ENCODE assay signal across 20 cellular contexts in genomic region chr4:138982754-138983153, GRCh38. TPM values are rescaled to one million over a fixed set of nuclear protein-coding genes. Genes with fewer than 3 reads are reported as not detected.
DNase-seq lines count a peak whose midpoint lies in the region; ATAC-seq and TF ChIP-seq lines count a peak whose summit lies in the region.
"Had no signal": no experiment of that assay in that cellular context is flagged by ENCODE, and none has a peak within 500 bp of the region (broad histone marks: within the 10 kb centered on the region; RNA-seq: fewer than 3 reads in every experiment).

No MANE protein-coding gene starts in this region.

- H3K9me3 Mint-ChIP-seq in neural progenitor cell = no peaks in the 10 kb centered on the region
- H3K9me3 Mint-ChIP-seq: activated CD4-positive, alpha-beta T cell treated with anti-CD3 and anti-CD28 coated beads, Interleukin-2, amount 10 ng/mL, durations not matched to agents 7 days and 5 days; activated naive CD4-positive, alpha-beta T cell treated with anti-CD3 and anti-CD28 coated beads, Interleukin-2, amount 10 ng/mL, durations not matched to agents 7 days and 5 days; natural killer cell had no signal

- no peaks in the 10 kb centered on the region for H3K79me2 ChIP-seq in neural progenitor cell (ENCODE audit: low read depth)

- H3K4me2 ChIP-seq in neural progenitor cell = no peak overlapping the region

- ATAC-seq in GM21825 (IDR thresholded peaks at IDR 0.05; ENCODE audit: unreplicated experiment) = no peak
- ATAC-seq: natural killer cell, Panc1 had no signal

- no peaks in the 10 kb centered on the region for H3K36me3 Mint-ChIP-seq in neural progenitor cell
- H3K36me3 Mint-ChIP-seq: activated naive CD4-positive, alpha-beta T cell treated with anti-CD3 and anti-CD28 coated beads, Interleukin-2, amount 10 ng/mL, durations not matched to agents 7 days and 5 days; natural killer cell had no signal

- DNase-seq in MG63 = peak; percentile 21
- no peak for DNase-seq in caudate nucleus (lab: John Stamatoyannopoulos, UW)
- no peak for DNase-seq in neural progenitor cell (ENCODE audit: low spot score)
- DNase-seq in tibial artery = no peak
- no peak for DNase-seq in activated effector memory CD4-positive, alpha-beta T cell treated with Interleukin-2 at 50 U/mL for 16 hours
- no peak for DNase-seq in GM20000 (ENCODE audit: low spot score)
- DNase-seq: activated CD4-positive, alpha-beta T cell treated with anti-CD3 and anti-CD28 coated beads, Interleukin-2, amount 10 ng/mL, durations not matched to agents 7 days and 5 days; activated naive CD4-positive, alpha-beta T cell treated with anti-CD3 and anti-CD28 coated beads, Interleukin-2, amount 10 ng/mL, durations not matched to agents 7 days and 5 days; activated T-cell treated with anti-CD3 and anti-CD28 coated beads for 4 hours; brain microvascular endothelial cell; DMS153; effector CD8-positive, alpha-beta T cell; left lung; natural killer cell; NCI-H2107; NCI-H526 treated with DMSO at 0.1 percent for 48 hours; testis had no signal

- H3K27me3 ChIP-seq in MG63 (no peaks in the 10 kb centered on the region), neural progenitor cell (no peaks in the 10 kb centered on the region), tibial artery (no peaks in the 10 kb centered on the region)
- H3K27me3 ChIP-seq: brain microvascular endothelial cell, left lung, testis had no signal

- no peak overlapping the region for H3K9ac ChIP-seq in neural progenitor cell

- TF ChIP-seq CTCF in neural progenitor cell (IDR thresholded peaks at IDR 0.05) (no peak), tibial artery (IDR thresholded peaks at IDR 0.05) (no peak), GM20000 (IDR thresholded peaks at IDR 0.05; ENCODE audit: extremely low read depth, missing control alignments) (no peak)

- H2AFZ ChIP-seq in neural progenitor cell (replicated peaks) = no peak overlapping the region

- H3K36me3 ChIP-seq in MG63 (no peaks in the 10 kb centered on the region), neural progenitor cell (no peaks in the 10 kb centered on the region), tibial artery (no peaks in the 10 kb centered on the region)
- H3K36me3 ChIP-seq: brain microvascular endothelial cell, left lung had no signal

- H3K4me1 Mint-ChIP-seq in neural progenitor cell = peaks cover 3% of the 10 kb centered on the region
- H3K4me1 Mint-ChIP-seq: activated CD4-positive, alpha-beta T cell treated with anti-CD3 and anti-CD28 coated beads, Interleukin-2, amount 10 ng/mL, durations not matched to agents 7 days and 5 days; activated naive CD4-positive, alpha-beta T cell treated with anti-CD3 and anti-CD28 coated beads, Interleukin-2, amount 10 ng/mL, durations not matched to agents 7 days and 5 days had no signal

- H3K27ac Mint-ChIP-seq in neural progenitor cell = peak overlapping the region; percentile 60
- H3K27ac Mint-ChIP-seq: activated CD4-positive, alpha-beta T cell treated with anti-CD3 and anti-CD28 coated beads, Interleukin-2, amount 10 ng/mL, durations not matched to agents 7 days and 5 days; activated naive CD4-positive, alpha-beta T cell treated with anti-CD3 and anti-CD28 coated beads, Interleukin-2, amount 10 ng/mL, durations not matched to agents 7 days and 5 days; natural killer cell had no signal

- no peak overlapping the region for H3K4me3 Mint-ChIP-seq in neural progenitor cell
- H3K4me3 Mint-ChIP-seq: activated CD4-positive, alpha-beta T cell treated with anti-CD3 and anti-CD28 coated beads, Interleukin-2, amount 10 ng/mL, durations not matched to agents 7 days and 5 days; activated naive CD4-positive, alpha-beta T cell treated with anti-CD3 and anti-CD28 coated beads, Interleukin-2, amount 10 ng/mL, durations not matched to agents 7 days and 5 days; natural killer cell had no signal

- no peaks in the 10 kb centered on the region for H4K20me1 ChIP-seq in neural progenitor cell (ENCODE audit: low read depth)

- no peaks in the 10 kb centered on the region for H3F3A ChIP-seq in neural progenitor cell (ENCODE audit: low read depth)

- no peak overlapping the region for H3K4me3 ChIP-seq in MG63
- no peak overlapping the region for H3K4me3 ChIP-seq in neural progenitor cell
- H3K4me3 ChIP-seq in tibial artery = no peak overlapping the region
- H3K4me3 ChIP-seq: left lung, testis had no signal

- H3K27ac ChIP-seq in caudate nucleus (ENCODE audit: low read depth, low read length) (peak overlapping the region; percentile 88), neural progenitor cell (no peak overlapping the region), tibial artery (peak overlapping the region; percentile 40 to 42)
- H3K27ac ChIP-seq: brain microvascular endothelial cell, C4-2B, testis had no signal

- no peaks in the 10 kb centered on the region for H3K9me3 ChIP-seq in MG63
- H3K9me3 ChIP-seq in neural progenitor cell (ENCODE audit: low read depth) = no peaks in the 10 kb centered on the region
- H3K9me3 ChIP-seq in tibial artery = no peaks in the 10 kb centered on the region
- H3K9me3 ChIP-seq: left lung, testis had no signal

- intact Hi-C loops in tibial artery (cut with DNase I; ENCODE audit: low total_unique reads) = no loop called here

- no peaks in the 10 kb centered on the region for H3K27me3 Mint-ChIP-seq in neural progenitor cell (ENCODE audit: insufficient read depth, low read depth)
- H3K27me3 Mint-ChIP-seq: activated CD4-positive, alpha-beta T cell treated with anti-CD3 and anti-CD28 coated beads, Interleukin-2, amount 10 ng/mL, durations not matched to agents 7 days and 5 days had no signal

- H3K4me1 ChIP-seq in neural progenitor cell (peaks cover 6% of the 10 kb centered on the region), tibial artery (peaks cover 0 to 7% (median 0%) of the 10 kb centered on the region in 4 donors)
- H3K4me1 ChIP-seq: testis had no signal

RNA-seq across cellular contexts. Expression of gene NOCT, which starts 32.8 kb away (rescaled TPM):
- 3.8 and 11.9 TPM in 2 replicates for total RNA-seq in MG63 (2014; rRNA removed; shearing (Covaris generic); ENCODE audit: low replicate concordance)
- 5.7 and 9.9 TPM in 2 replicates for total RNA-seq in neural progenitor cell (ENCODE audit: low replicate concordance)
